Comparison of ENCODE assay signal across 11 cellular contexts in the genomic region with DNA sequence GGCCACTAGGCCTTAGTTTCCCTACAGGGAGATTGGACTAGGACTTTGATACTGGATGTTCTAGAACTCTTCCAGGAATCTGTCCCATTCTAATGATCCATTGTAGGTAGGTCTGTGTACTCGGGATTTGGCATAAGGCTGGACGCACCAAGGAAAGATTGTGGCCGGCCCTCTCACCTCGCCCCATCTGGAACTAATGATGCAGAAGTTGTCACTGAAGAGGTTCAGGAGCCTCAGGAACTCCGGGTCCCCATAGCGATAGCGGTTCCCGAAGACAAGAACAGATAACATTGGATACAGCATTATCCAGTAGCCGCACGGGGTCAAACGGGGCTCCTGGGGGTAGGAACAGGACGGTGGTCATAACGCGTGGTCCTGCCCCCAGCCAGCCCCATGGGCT. TPM values are rescaled to one million over a fixed set of nuclear protein-coding genes. Genes with fewer than 3 reads are reported as not detected.
DNase-seq lines count a peak whose midpoint lies in the region; ATAC-seq, FAIRE-seq and TF ChIP-seq lines count a peak whose summit lies in the region.
"Had no signal": no experiment of that assay in that cellular context is flagged by ENCODE, and none has a peak within 500 bp of the region (broad histone marks: within the 10 kb centered on the region; RNA-seq: fewer than 3 reads in every experiment).

No MANE protein-coding gene starts in this region.

- H2AK5ac ChIP-seq in mesenchymal stem cell (ENCODE audit: low read length, severe bottlenecking) = peak overlapping the region; percentile 61

- no peak overlapping the region for H2BK15ac ChIP-seq in mesenchymal stem cell (ENCODE audit: low read depth, poor library complexity, severe bottlenecking)

- no peaks in the 10 kb centered on the region for H3K27me3 Mint-ChIP-seq in activated naive CD8-positive, alpha-beta T cell
- no peaks in the 10 kb centered on the region for H3K27me3 Mint-ChIP-seq in activated naive CD8-positive, alpha-beta T cell treated with anti-CD3 and anti-CD28 coated beads, Interleukin-2, amount 50 U/mL, for 24 hours

- peaks cover 12% of the 10 kb centered on the region for H3K36me3 ChIP-seq in bronchial epithelial cell (ENCODE audit: control insufficient read depth, insufficient read depth, low read length)
- H3K36me3 ChIP-seq in mesenchymal stem cell (ENCODE audit: control insufficient read depth in 1 of 2, insufficient read depth in 2 of 2, low read depth in 1 of 2, low read length in 2 of 2) = peaks cover 44 to 45% of the 10 kb centered on the region in 2 experiments
- H3K36me3 ChIP-seq in transverse colon = no peaks in the 10 kb centered on the region

- no peak for ATAC-seq in activated naive CD8-positive, alpha-beta T cell treated with anti-CD3 and anti-CD28 coated beads, Interleukin-2, amount 50 U/mL, for 24 hours
- ATAC-seq in HG02759 (IDR thresholded peaks at IDR 0.05; ENCODE audit: unreplicated experiment) = no peak

- no peak for DNase-seq in activated naive CD8-positive, alpha-beta T cell treated with anti-CD3 and anti-CD28 coated beads, Interleukin-2, amount 50 U/mL, for 24 hours
- DNase-seq in bronchial epithelial cell (ENCODE audit: low read depth) (no peak), mesenchymal stem cell (no peak), transverse colon (no peak), T-helper 9 cell (no peak)
- no peak for DNase-seq in effector CD4-positive, alpha-beta T cell

- TF ChIP-seq CTCF in bronchial epithelial cell (IDR thresholded peaks at IDR 0.05; ENCODE audit: insufficient read depth, low read length, severe bottlenecking) = no peak
- no peak for TF ChIP-seq CTCF in transverse colon (IDR thresholded peaks at IDR 0.05)

- H3K9ac ChIP-seq in mesenchymal stem cell (ENCODE audit: low read length) = peak overlapping the region; percentile 54

- H3K4me3 ChIP-seq in bronchial epithelial cell (ENCODE audit: low read depth, low read length) (peak overlapping the region; percentile 43), mesenchymal stem cell (ENCODE audit: insufficient read depth in 1 of 2, low read depth in 1 of 2, low read length in 2 of 2) (peak overlapping the region in 1 of 2 experiments; percentile 60), transverse colon (peak overlapping the region in 2 of 4 donors; percentile 30 to 53)

- peak overlapping the region; percentile 32 for H3K4me2 ChIP-seq in mesenchymal stem cell (ENCODE audit: low read length, poor library complexity, severe bottlenecking)

- no peak overlapping the region for H3K23ac ChIP-seq in mesenchymal stem cell (ENCODE audit: low read length in 2 of 2)

- H2AFZ ChIP-seq in mesenchymal stem cell (ENCODE audit: low read depth, low read length) = no peak overlapping the region

- H3K9me3 Mint-ChIP-seq in activated naive CD8-positive, alpha-beta T cell (ENCODE audit: low read depth) = no peaks in the 10 kb centered on the region
- H3K9me3 Mint-ChIP-seq in activated naive CD8-positive, alpha-beta T cell treated with anti-CD3 and anti-CD28 coated beads, Interleukin-2, amount 50 U/mL, for 24 hours = no peaks in the 10 kb centered on the region

- H3K27ac ChIP-seq in mesenchymal stem cell (ENCODE audit: low read length, poor library complexity, severe bottlenecking) (no peak overlapping the region), transverse colon (peak overlapping the region; percentile 79 to 89 (median 84))
- H3K27ac ChIP-seq: VCaP had no signal

- peak overlapping the region; percentile 34 for H3K27ac Mint-ChIP-seq in activated naive CD8-positive, alpha-beta T cell
- no peak overlapping the region for H3K27ac Mint-ChIP-seq in activated naive CD8-positive, alpha-beta T cell treated with anti-CD3 and anti-CD28 coated beads, Interleukin-2, amount 50 U/mL, for 24 hours

- peaks cover 32% of the 10 kb centered on the region for H3K4me1 ChIP-seq in mesenchymal stem cell (ENCODE audit: control insufficient read depth, insufficient read depth, low read depth, low read length)
- peaks cover 20 to 63% (median 40%) of the 10 kb centered on the region in 4 donors for H3K4me1 ChIP-seq in transverse colon

- H4K91ac ChIP-seq in mesenchymal stem cell (ENCODE audit: low read length) = peak overlapping the region; percentile 7

- no peak for TF ChIP-seq EP300 in transverse colon (IDR thresholded peaks at IDR 0.05; ENCODE audit: low read depth)

- peak overlapping the region in 1 of 2 experiments; percentile 42 for H2BK12ac ChIP-seq in mesenchymal stem cell (ENCODE audit: low read length in 2 of 2)

- no peak for FAIRE-seq in bronchial epithelial cell (lab: Jason Lieb, UNC)
- FAIRE-seq: D721Med had no signal

- H3K9me3 ChIP-seq in mesenchymal stem cell (ENCODE audit: control insufficient read depth, low read length) (no peaks in the 10 kb centered on the region), transverse colon (no peaks in the 10 kb centered on the region)

- no peak overlapping the region for H3K14ac ChIP-seq in mesenchymal stem cell (ENCODE audit: low read length in 2 of 2)

- TF ChIP-seq POLR2A in transverse colon (IDR thresholded peaks at IDR 0.05) = no peak

- H3K79me1 ChIP-seq in mesenchymal stem cell (replicated peaks; ENCODE audit: low read length, poor library complexity, severe bottlenecking) = peaks cover 19% of the 10 kb centered on the region

- no peaks in the 10 kb centered on the region for H3K27me3 ChIP-seq in bronchial epithelial cell (ENCODE audit: control insufficient read depth, insufficient read depth, low read length)
- H3K27me3 ChIP-seq in mesenchymal stem cell (ENCODE audit: control insufficient read depth in 1 of 2, insufficient read depth in 1 of 2, low read length in 2 of 2) = peaks cover 0 to 22% of the 10 kb centered on the region in 2 experiments
- H3K27me3 ChIP-seq in transverse colon = no peaks in the 10 kb centered on the region

- no peak overlapping the region for H2BK5ac ChIP-seq in mesenchymal stem cell (ENCODE audit: low read depth, low read length, poor library complexity, severe bottlenecking)

- H4K8ac ChIP-seq in mesenchymal stem cell (ENCODE audit: low read length) = peak overlapping the region; percentile 66

- H2BK120ac ChIP-seq in mesenchymal stem cell (ENCODE audit: low read depth, low read length) = no peak overlapping the region

- H3K18ac ChIP-seq in mesenchymal stem cell (ENCODE audit: low read depth in 1 of 2, low read length in 2 of 2) = peak overlapping the region in 1 of 2 experiments; percentile 18

- H3K36me3 Mint-ChIP-seq in activated naive CD8-positive, alpha-beta T cell = no peaks in the 10 kb centered on the region
- peaks cover 11% of the 10 kb centered on the region for H3K36me3 Mint-ChIP-seq in activated naive CD8-positive, alpha-beta T cell treated with anti-CD3 and anti-CD28 coated beads, Interleukin-2, amount 50 U/mL, for 24 hours (ENCODE audit: low read depth)

- no peak overlapping the region for H3K4ac ChIP-seq in mesenchymal stem cell (ENCODE audit: low read depth in 1 of 2, low read length in 2 of 2)

- peak overlapping the region; percentile 59 for H3K4me3 Mint-ChIP-seq in activated naive CD8-positive, alpha-beta T cell
- no peak overlapping the region for H3K4me3 Mint-ChIP-seq in activated naive CD8-positive, alpha-beta T cell treated with anti-CD3 and anti-CD28 coated beads, Interleukin-2, amount 50 U/mL, for 24 hours

- 79% methylated on average over 8 of the region's 14 CpGs for WGBS in mesenchymal stem cell
- 83% methylated on average over 14 of the region's 14 CpGs; no CpG with 5 or more reads in 1 of the 2 donors for WGBS in transverse colon (ENCODE audit: low coverage in 1 of 2), 2 donors

- intact Hi-C loops in transverse colon (cut with DNase I; ENCODE audit: low total_unique reads) = loop anchor here (5.0 kb wide), 1 partner anchor 322 kb away; no protein-coding TSS in a partner anchor

- peaks cover 61% of the 10 kb centered on the region for H3K4me1 Mint-ChIP-seq in activated naive CD8-positive, alpha-beta T cell (ENCODE audit: low read depth)
- peaks cover 60% of the 10 kb centered on the region for H3K4me1 Mint-ChIP-seq in activated naive CD8-positive, alpha-beta T cell treated with anti-CD3 and anti-CD28 coated beads, Interleukin-2, amount 50 U/mL, for 24 hours

- in situ Hi-C loops in transverse colon (cut with MboI; ENCODE audit: low pct_ligation_motif_present in 1 of 4, low pct_unique_long_range_greater_than_20kb in 1 of 4, low sequenced_read_pairs in 3 of 4) = loop anchor here in 2 of 4 donors (10.0 to 25.0 kb wide), 2 partner anchors 98 to 145 kb away; partner anchors contain the start of genes COQ8B (in 1 of the 2) and ITPKC (in 1 of the 2)

RNA-seq across cellular contexts. Expression of gene EGLN2, which starts 11.2 kb away (rescaled TPM):
- total RNA-seq in bronchial epithelial cell = 86.1 and 91.1 TPM in 2 replicates
- 77.6 TPM for polyA plus RNA-seq in mesenchymal stem cell (2013, experiment 1 of 2)
- 79.5 TPM for polyA plus RNA-seq in mesenchymal stem cell (2013, experiment 2 of 2)
- 100 to 1,000 TPM; 102 to 123 (median 115) TPM for total RNA-seq in transverse colon

RNA-seq across cellular contexts. Expression of gene RAB4B, which starts 32.1 kb away (rescaled TPM):
- total RNA-seq in bronchial epithelial cell (7.9 and 9.2 TPM in 2 replicates), transverse colon (10 to 100 TPM; 25.9 to 84.2 (median 68.1) TPM)
- 17.4 TPM for polyA plus RNA-seq in mesenchymal stem cell (2013, experiment 1 of 2)
- 16.7 TPM for polyA plus RNA-seq in mesenchymal stem cell (2013, experiment 2 of 2)

RNA-seq across cellular contexts. Expression of gene MIA, which starts 34.8 kb away (rescaled TPM):
- total RNA-seq in bronchial epithelial cell = 0.26 and 1.6 TPM in 2 replicates
- not detected for polyA plus RNA-seq in mesenchymal stem cell (2013, experiment 1 of 2)
- not detected for polyA plus RNA-seq in mesenchymal stem cell (2013, experiment 2 of 2)
- total RNA-seq in transverse colon = 10 to 100 TPM in 1 of 4 donors, 1 to 10 TPM in 1, not detected in 2; 5.7 to 23.3 TPM
- total RNA-seq: endothelial cell of umbilical vein had no signal

RNA-seq across cellular contexts. Expression of gene CYP2A6, which starts 40.1 kb away (rescaled TPM):
- not detected in 2 replicates for total RNA-seq in bronchial epithelial cell
- not detected for polyA plus RNA-seq in mesenchymal stem cell (2013, experiment 1 of 2)
- not detected for polyA plus RNA-seq in mesenchymal stem cell (2013, experiment 2 of 2)
- total RNA-seq in transverse colon = not detected
- total RNA-seq: endothelial cell of umbilical vein had no signal
- polyA plus RNA-seq: endothelial cell of umbilical vein had no signal

RNA-seq across cellular contexts. Expression of gene SNRPA, which starts 59.2 kb away (rescaled TPM):
- total RNA-seq in bronchial epithelial cell (19.5 and 30.3 TPM in 2 replicates), transverse colon (10 to 100 TPM; 45.1 to 85.3 (median 65.6) TPM)
- 62.8 TPM for polyA plus RNA-seq in mesenchymal stem cell (2013, experiment 1 of 2)
- 61.8 TPM for polyA plus RNA-seq in mesenchymal stem cell (2013, experiment 2 of 2)
